13 cellular contexts compared by ENCODE assay signal in the genomic region with DNA sequence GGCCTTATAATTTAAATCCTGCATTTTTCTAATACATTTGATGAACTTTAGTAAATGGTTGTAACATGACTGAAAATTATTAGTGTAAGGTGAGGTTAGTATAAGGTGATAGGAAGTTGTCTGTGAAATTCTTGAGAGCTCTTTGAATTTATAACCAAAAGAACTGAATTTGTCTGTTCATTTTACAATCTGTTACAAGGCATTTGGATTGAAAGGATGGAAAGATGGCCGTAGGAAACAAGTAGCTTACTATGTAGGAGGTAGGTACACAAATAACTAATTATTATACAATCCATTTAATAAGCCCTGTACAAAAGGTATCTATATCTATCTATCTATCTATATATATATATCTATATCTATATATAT. TPM values are rescaled to one million over a fixed set of nuclear protein-coding genes. Genes with fewer than 3 reads are reported as not detected.
DNase-seq lines count a peak whose midpoint lies in the region; ATAC-seq, FAIRE-seq and TF ChIP-seq lines count a peak whose summit lies in the region.
"Had no signal": no experiment of that assay in that cellular context is flagged by ENCODE, and none has a peak within 500 bp of the region (broad histone marks: within the 10 kb centered on the region; RNA-seq: fewer than 3 reads in every experiment).

No MANE protein-coding gene starts in this region.

- H3K79me2 ChIP-seq in MM.1S (ENCODE audit: low read length), result peaks cover 99% of the 10 kb centered on the region
- peaks cover 97% of the 10 kb centered on the region for H3K79me2 ChIP-seq in endothelial cell of umbilical vein (ENCODE audit: control insufficient read depth, insufficient read depth, low read length)
- H3K79me2 ChIP-seq in smooth muscle cell (ENCODE audit: low read depth), result peaks cover 100% of the 10 kb centered on the region

- no peaks in the 10 kb centered on the region for H3K9me2 ChIP-seq in MM.1S (replicated peaks; ENCODE audit: insufficient read depth, low read length)

- no TSS peak for BruUV-seq in endothelial cell of umbilical vein (replicated peaks; lab: Mats Ljungman, UMichigan)

- CTCF ChIA-PET in endothelial cell of umbilical vein (lab: Charles Lee), result interaction anchor here (6.7 kb wide), 1 partner anchor 1789 kb away, joined by 59 read pairs; no protein-coding TSS in a partner anchor

- H3K4me1 ChIP-seq in MM.1S (ENCODE audit: low read length) (peaks cover 14% of the 10 kb centered on the region), endothelial cell of umbilical vein (ENCODE audit: control insufficient read depth, extremely low read depth, insufficient read depth, low read length) (peaks cover 27% of the 10 kb centered on the region), smooth muscle cell (ENCODE audit: low read depth) (peaks cover 45% of the 10 kb centered on the region)
- H3K4me1 ChIP-seq: SJSA1 had no signal

- H2AFZ ChIP-seq in MM.1S (ENCODE audit: low read length), result no peak overlapping the region
- no peak overlapping the region for H2AFZ ChIP-seq in endothelial cell of umbilical vein (ENCODE audit: low read depth, low read length)
- no peak overlapping the region for H2AFZ ChIP-seq in smooth muscle cell (ENCODE audit: low read depth)

- TF ChIP-seq CTCF in MM.1S (IDR thresholded peaks at IDR 0.05; ENCODE audit: low read length) (no peak), endothelial cell of umbilical vein (IDR thresholded peaks at IDR 0.05; ENCODE audit: extremely low read depth in 1 of 2, insufficient read depth in 1 of 2, low read depth in 1 of 2, low read length in 2 of 2) (no peak), smooth muscle cell (IDR thresholded peaks at IDR 0.05; ENCODE audit: borderline replicate concordance, insufficient read depth, poor library complexity, severe bottlenecking) (no peak)

- peak overlapping the region; percentile 36 for H3K4me2 ChIP-seq in MM.1S (ENCODE audit: low read depth, low read length)
- H3K4me2 ChIP-seq in endothelial cell of umbilical vein (ENCODE audit: insufficient read depth, low read length), result peak overlapping the region; percentile 98
- H3K4me2 ChIP-seq in smooth muscle cell, result peak overlapping the region; percentile 94

- H3K9me3 ChIP-seq in MM.1S (replicated peaks; ENCODE audit: insufficient read depth, low read length) (no peaks in the 10 kb centered on the region), endothelial cell of umbilical vein (replicated peaks; ENCODE audit: control insufficient read depth, insufficient read depth, low read length) (no peaks in the 10 kb centered on the region), smooth muscle cell (replicated peaks; ENCODE audit: low read depth) (no peaks in the 10 kb centered on the region)
- H3K9me3 ChIP-seq: right lobe of liver, SJSA1 had no signal

- H4K20me1 ChIP-seq in MM.1S (ENCODE audit: insufficient read depth, low read length) (peaks cover 17% of the 10 kb centered on the region), endothelial cell of umbilical vein (replicated peaks; ENCODE audit: control insufficient read depth, extremely low read depth, insufficient read depth, low read length) (peaks cover 12% of the 10 kb centered on the region), smooth muscle cell (ENCODE audit: low read depth) (peaks cover 62% of the 10 kb centered on the region)

- H3K27me3 ChIP-seq in MM.1S (replicated peaks; ENCODE audit: insufficient read depth, low read length) (no peaks in the 10 kb centered on the region), endothelial cell of umbilical vein (ENCODE audit: control insufficient read depth in 2 of 2, insufficient read depth in 2 of 2, low read length in 2 of 2) (no peaks in the 10 kb centered on the region), smooth muscle cell (ENCODE audit: low read depth) (no peaks in the 10 kb centered on the region)
- H3K27me3 ChIP-seq: right lobe of liver, SJSA1 had no signal

- POLR2A ChIA-PET in endothelial cell of umbilical vein (lab: Charles Lee), result no interaction called here

- H3K36me3 ChIP-seq in MM.1S (replicated peaks; ENCODE audit: insufficient read depth, low read length) (no peaks in the 10 kb centered on the region), endothelial cell of umbilical vein (ENCODE audit: control insufficient read depth in 2 of 2, extremely low read depth in 1 of 2, insufficient read depth in 2 of 2, low read length in 2 of 2) (no peaks in the 10 kb centered on the region), smooth muscle cell (ENCODE audit: low read depth) (peaks cover 7% of the 10 kb centered on the region)
- H3K36me3 ChIP-seq: right lobe of liver, SJSA1 had no signal

- peaks cover 6% of the 10 kb centered on the region for H3F3A ChIP-seq in MM.1S (ENCODE audit: insufficient read depth, low read length)
- peaks cover 3% of the 10 kb centered on the region for H3F3A ChIP-seq in smooth muscle cell (ENCODE audit: low read depth)

- H3K4me3 ChIP-seq in MM.1S (ENCODE audit: low read length) (no peak overlapping the region), endothelial cell of umbilical vein (replicated peaks in 1 of 3; ENCODE audit: insufficient read depth in 1 of 3, low read depth in 1 of 3, low read length in 3 of 3) (no peak overlapping the region), smooth muscle cell (peak overlapping the region; percentile 94)
- H3K4me3 ChIP-seq: right lobe of liver, SJSA1 had no signal

- intact Hi-C loops in endothelial cell of umbilical vein (cut with micrococcal nuclease), result loop anchor here (10.0 kb wide), 1 partner anchor 1057 kb away; no protein-coding TSS in a partner anchor

- no peak overlapping the region for H3K9ac ChIP-seq in MM.1S (ENCODE audit: low read length)
- H3K9ac ChIP-seq in endothelial cell of umbilical vein (replicated peaks; ENCODE audit: extremely low read depth, insufficient read depth, low read length), result no peak overlapping the region
- no peak overlapping the region for H3K9ac ChIP-seq in smooth muscle cell (ENCODE audit: low read depth)

- FAIRE-seq in endothelial cell of umbilical vein (lab: Jason Lieb, UNC), result no peak

- WGBS in smooth muscle cell (ENCODE audit: low lambda C conversion rate), result 52% methylated on average over 1 of the region's 1 CpG

- DNase-seq in MM.1S (no peak), endothelial cell of umbilical vein (ENCODE audit: low read depth, low spot score) (no peak), smooth muscle cell (lab: John Stamatoyannopoulos, UW; ENCODE audit: unreplicated experiment) (no peak), NCI-H345 (lab: John Stamatoyannopoulos, UW) (no peak), epidermal melanocyte (ENCODE audit: insufficient read length, low spot score) (no peak)
- DNase-seq in activated CD4-positive, CD25-positive, alpha-beta regulatory T cell (lab: John Stamatoyannopoulos, UW), result no peak
- DNase-seq: activated T-cell treated with anti-CD3 and anti-CD28 coated beads, Interleukin-2, amount 50 U/mL, for 1 hour; H9; NCI-H1930; NCI-H748 treated with DMSO at 0.1 percent for 48 hours; right lobe of liver had no signal

- peak; percentile 7 for ATAC-seq in GM18517 (IDR thresholded peaks at IDR 0.05; ENCODE audit: unreplicated experiment)
- ATAC-seq: right lobe of liver had no signal

- H3K27ac ChIP-seq in MM.1S (ENCODE audit: low read length), result no peak overlapping the region
- no peak overlapping the region for H3K27ac ChIP-seq in endothelial cell of umbilical vein (ENCODE audit: insufficient read depth, low read depth, low read length)
- peak overlapping the region; percentile 75 for H3K27ac ChIP-seq in smooth muscle cell (ENCODE audit: low read depth)
- H3K27ac ChIP-seq: right lobe of liver, SJSA1 had no signal

- H3K9me1 ChIP-seq in endothelial cell of umbilical vein (replicated peaks; ENCODE audit: control insufficient read depth, extremely low read depth, insufficient read depth, low read length), result no peaks in the 10 kb centered on the region

- dilution Hi-C loops in endothelial cell of umbilical vein (cut with MboI; ENCODE audit: extremely low pct_ligation_motif_present, low sequenced_read_pairs), result no loop called here

- TF ChIP-seq POLR2A in endothelial cell of umbilical vein (IDR thresholded peaks at IDR 0.05; ENCODE audit: low read depth, low read length), result no peak

TF ChIP-seq in endothelial cell of umbilical vein, 7 proteins besides CTCF, POLR2A, EP300 and RAD21:
- TF ChIP-seq FOS (IDR thresholded peaks at IDR 0.05; ENCODE audit: borderline replicate concordance, insufficient read depth, low read length), result no peak
- no peak for TF ChIP-seq EZH2 (IDR thresholded peaks at IDR 0.05; ENCODE audit: borderline replicate concordance, low read depth, low read length, severe bottlenecking)
- no peak for TF ChIP-seq MAX (IDR thresholded peaks at IDR 0.05; ENCODE audit: insufficient read depth, insufficient read length)
- no peak for TF ChIP-seq GATA2 (IDR thresholded peaks at IDR 0.05; ENCODE audit: insufficient read depth, insufficient read length, low read depth, low read length)
- TF ChIP-seq MYC (IDR thresholded peaks at IDR 0.05; ENCODE audit: low read depth, low read length), result no peak
- no peak for TF ChIP-seq JUN (IDR thresholded peaks at IDR 0.05; ENCODE audit: borderline replicate concordance, insufficient read depth, insufficient read length, low read depth)
- TF ChIP-seq POLR2AphosphoS5 (IDR thresholded peaks at IDR 0.05; ENCODE audit: insufficient read depth, low read depth, low read length), result no peak

RNA-seq across cellular contexts. Expression of gene DIPK2A, which starts 6.6 kb away (rescaled TPM):
- 40.6 and 43.0 TPM in 2 replicates for total RNA-seq in endothelial cell of umbilical vein
- polyA plus RNA-seq in endothelial cell of umbilical vein, result 18.9 and 50.7 TPM in 2 replicates
- polyA plus RNA-seq in endothelial cell of umbilical vein (2011; cell fraction: cytosol; rRNA removed), result 19.5 and 22.7 TPM in 2 replicates
- 15.9 and 17.5 TPM in 2 replicates for polyA plus RNA-seq in endothelial cell of umbilical vein (2011; cell fraction: nucleus; rRNA removed)
- polyA plus RNA-seq in endothelial cell of umbilical vein (2012), result 16.7 and 31.3 TPM in 2 replicates
- 84.8 and 114 TPM in 2 replicates for polyA minus RNA-seq in endothelial cell of umbilical vein
- polyA minus RNA-seq in endothelial cell of umbilical vein (2011; cell fraction: cytosol; rRNA and poly(A)+ RNA removed), result 40.4 TPM
- polyA minus RNA-seq in endothelial cell of umbilical vein (2011; cell fraction: nucleus; rRNA and poly(A)+ RNA removed), result 64.6 and 76.7 TPM in 2 replicates
- 133 and 167 TPM in 2 replicates for total RNA-seq in smooth muscle cell
- polyA plus RNA-seq in smooth muscle cell, result 48.9 and 67.8 TPM in 2 replicates

Comparison
In these comparisons a context has a peak if more than half of its experiments do, and no peak if none do; other contexts are left out.
1. H3K4me2 ChIP-seq: peak in every context shown above with its lines; median percentile 98 in endothelial cell of umbilical vein; 94 in smooth muscle cell; 36 in MM.1S.